In genomic region chr12:47360771-47361388, GRCh38 we compare ENCODE assay signal across 8 cellular contexts.
DNase-seq lines count a peak whose midpoint lies in the region; ATAC-seq and TF ChIP-seq lines count a peak whose summit lies in the region.

No MANE protein-coding gene starts in this region.

- intact Hi-C loops in activated CD4-positive, alpha-beta T cell treated with anti-CD3 and anti-CD28 coated beads for 36 hours (cut with DNase I, micrococcal nuclease) = loop anchor here in 1 of 2 experiments (10.0 kb wide), 1 partner anchor 1146 kb away; no protein-coding TSS in a partner anchor
- intact Hi-C loops in esophagus squamous epithelium (cut with DNase I) = no loop called here

- POLR2A ChIA-PET in activated CD4-positive, alpha-beta T cell treated with anti-CD3 and anti-CD28 coated beads for 36 hours (lab: Charles Lee) = interaction anchor here (0.6 to 1.2 kb wide), 10 partner anchors 11 to 1631 kb away, joined by 3 to 5 read pairs (median 3); partner anchors contain the start of gene ARID2

- no peak for TF ChIP-seq POLR2A in esophagus squamous epithelium (IDR thresholded peaks at IDR 0.05)

- DNase-seq in activated CD4-positive, alpha-beta T cell treated with anti-CD3 and anti-CD28 coated beads for 36 hours = peak; percentile 43
- DNase-seq in activated CD4-positive, alpha-beta T cell treated with anti-CD3 and anti-CD28 coated beads for 48 hours = no peak
- DNase-seq in T-helper 2 cell treated with Interferon-gamma antibody and Interleukin-4, amounts not matched to agents 5 μg/mL and 100 μg/mL, for 36 hours (ENCODE audit: low spot score) = peak; percentile 63
- DNase-seq in esophagus squamous epithelium (lab: John Stamatoyannopoulos, UW) = no peak
- DNase-seq in cerebellar cortex (ENCODE audit: low spot score) = no peak

- peak overlapping the region; percentile 99 for H3K27ac Mint-ChIP-seq in activated CD4-positive, alpha-beta T cell treated with anti-CD3 and anti-CD28 coated beads for 36 hours
- H3K27ac Mint-ChIP-seq in T-helper 2 cell treated with Interferon-gamma antibody and Interleukin-4, amounts not matched to agents 5 μg/mL and 100 μg/mL, for 36 hours = peak overlapping the region; percentile 97

- H3K27me3 ChIP-seq in esophagus squamous epithelium (no peaks in the 10 kb centered on the region), subcutaneous abdominal adipose tissue (ENCODE audit: control insufficient read depth in 5 of 5, insufficient read depth in 4 of 5, low read length in 5 of 5) (no peaks in the 10 kb centered on the region)

- peak; percentile 33 for ATAC-seq in activated CD4-positive, alpha-beta T cell treated with anti-CD3 and anti-CD28 coated beads for 36 hours
- peak; percentile 13 for ATAC-seq in HG02970 (IDR thresholded peaks at IDR 0.05; ENCODE audit: low FRiP score, unreplicated experiment)
- no peak for ATAC-seq in GM21528 (IDR thresholded peaks at IDR 0.05; ENCODE audit: low FRiP score, unreplicated experiment)

- H3K36me3 Mint-ChIP-seq in activated CD4-positive, alpha-beta T cell treated with anti-CD3 and anti-CD28 coated beads for 36 hours (ENCODE audit: low read depth) = peaks cover 46% of the 10 kb centered on the region
- H3K36me3 Mint-ChIP-seq in T-helper 2 cell treated with Interferon-gamma antibody and Interleukin-4, amounts not matched to agents 5 μg/mL and 100 μg/mL, for 36 hours (ENCODE audit: low read depth) = peaks cover 16% of the 10 kb centered on the region

- H3K27me3 Mint-ChIP-seq in activated CD4-positive, alpha-beta T cell treated with anti-CD3 and anti-CD28 coated beads for 36 hours = no peaks in the 10 kb centered on the region
- no peaks in the 10 kb centered on the region for H3K27me3 Mint-ChIP-seq in T-helper 2 cell treated with Interferon-gamma antibody and Interleukin-4, amounts not matched to agents 5 μg/mL and 100 μg/mL, for 36 hours (ENCODE audit: low read depth)

- no peaks in the 10 kb centered on the region for H3K9me3 ChIP-seq in esophagus squamous epithelium
- H3K9me3 ChIP-seq in subcutaneous abdominal adipose tissue (ENCODE audit: control insufficient read depth in 5 of 5, low read length in 5 of 5) = no peaks in the 10 kb centered on the region

- peak overlapping the region; percentile 74 for H3K4me3 Mint-ChIP-seq in activated CD4-positive, alpha-beta T cell treated with anti-CD3 and anti-CD28 coated beads for 36 hours
- H3K4me3 Mint-ChIP-seq in T-helper 2 cell treated with Interferon-gamma antibody and Interleukin-4, amounts not matched to agents 5 μg/mL and 100 μg/mL, for 36 hours = peak overlapping the region; percentile 81

- H3K36me3 ChIP-seq in esophagus squamous epithelium (no peaks in the 10 kb centered on the region), subcutaneous abdominal adipose tissue (ENCODE audit: control insufficient read depth in 5 of 5, insufficient read depth in 5 of 5, low read length in 5 of 5) (no peaks in the 10 kb centered on the region)

- H3K4me1 ChIP-seq in esophagus squamous epithelium (peaks cover 0 to 26% (median 13%) of the 10 kb centered on the region in 3 donors), subcutaneous abdominal adipose tissue (ENCODE audit: control insufficient read depth in 5 of 5, insufficient read depth in 5 of 5, low read length in 5 of 5) (peaks cover 0 to 20% (median 2%) of the 10 kb centered on the region in 5 donors)

- H3K27ac ChIP-seq in esophagus squamous epithelium (peak overlapping the region; percentile 39 to 74 (median 72)), subcutaneous abdominal adipose tissue (ENCODE audit: low read depth, low read length) (peak overlapping the region; percentile 60)

- no peak overlapping the region for H3K9ac ChIP-seq in subcutaneous abdominal adipose tissue (ENCODE audit: low read length in 5 of 5)

- WGBS in esophagus squamous epithelium, 2 donors = 27 to 28% methylated on average over 4 of the region's 4 CpGs

- peaks cover 6% of the 10 kb centered on the region for H3K9me3 Mint-ChIP-seq in activated CD4-positive, alpha-beta T cell treated with anti-CD3 and anti-CD28 coated beads for 36 hours (ENCODE audit: low read depth)
- peaks cover 12% of the 10 kb centered on the region for H3K9me3 Mint-ChIP-seq in T-helper 2 cell treated with Interferon-gamma antibody and Interleukin-4, amounts not matched to agents 5 μg/mL and 100 μg/mL, for 36 hours

- no peak for TF ChIP-seq CTCF in esophagus squamous epithelium (IDR thresholded peaks at IDR 0.05)

- peaks cover 69% of the 10 kb centered on the region for H3K4me1 Mint-ChIP-seq in activated CD4-positive, alpha-beta T cell treated with anti-CD3 and anti-CD28 coated beads for 36 hours
- peaks cover 60% of the 10 kb centered on the region for H3K4me1 Mint-ChIP-seq in T-helper 2 cell treated with Interferon-gamma antibody and Interleukin-4, amounts not matched to agents 5 μg/mL and 100 μg/mL, for 36 hours (ENCODE audit: low read depth)

- CTCF ChIA-PET in activated CD4-positive, alpha-beta T cell treated with anti-CD3 and anti-CD28 coated beads for 36 hours (lab: Charles Lee) = interaction anchor here (0.7 to 2.3 kb wide), 7 partner anchors 16 to 92 kb away, joined by 3 to 10 read pairs (median 3); no protein-coding TSS in a partner anchor

- H3K4me3 ChIP-seq in esophagus squamous epithelium = peak overlapping the region in 2 of 4 donors; percentile 8 to 42
- peak overlapping the region in 2 of 5 donors; percentile 22 to 35 for H3K4me3 ChIP-seq in subcutaneous abdominal adipose tissue (ENCODE audit: low read depth in 1 of 5, low read length in 5 of 5)

Comparison
In these comparisons a context has a peak if more than half of its experiments do, and no peak if none do; other contexts are left out.
1. DNase-seq: peak in activated CD4-positive, alpha-beta T cell treated with anti-CD3 and anti-CD28 coated beads for 36 hours (single experiment) and T-helper 2 cell treated with Interferon-gamma antibody and Interleukin-4, amounts not matched to agents 5 μg/mL and 100 μg/mL, for 36 hours (single experiment); none in activated CD4-positive, alpha-beta T cell treated with anti-CD3 and anti-CD28 coated beads for 48 hours (single experiment), esophagus squamous epithelium (single experiment) and cerebellar cortex (single experiment).